In the genomic region with DNA sequence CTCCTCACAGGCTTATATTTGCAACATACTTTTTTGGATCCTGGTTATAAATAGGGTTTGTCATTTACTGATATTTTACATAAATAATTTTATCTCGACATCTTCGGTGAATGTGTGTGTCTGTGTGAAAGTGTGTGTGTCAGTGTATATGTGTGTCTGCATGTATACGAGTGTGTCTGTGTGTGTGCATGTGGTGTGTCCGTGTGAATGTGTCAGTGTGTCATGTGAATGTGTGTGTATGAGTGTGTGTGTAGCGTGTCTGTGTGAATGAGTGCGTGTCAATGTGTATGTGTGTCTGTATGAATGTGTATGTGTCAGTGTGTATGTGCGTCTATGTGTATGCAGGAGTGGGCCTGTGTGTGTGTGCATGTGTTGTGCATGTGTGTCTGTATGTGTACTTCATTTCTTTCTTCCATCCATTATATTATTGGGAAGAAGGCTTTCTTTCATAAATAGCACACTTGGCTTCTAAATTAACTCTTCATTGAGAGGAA, we compare ENCODE assay signal across 27 cellular contexts.
"Had no signal": no experiment of that assay in that cellular context is flagged by ENCODE, and none has a peak within 500 bp of the region (broad histone marks: within the 10 kb centered on the region; RNA-seq: fewer than 3 reads in every experiment).

No MANE protein-coding gene starts in this region.

- H2AFZ ChIP-seq: hepatocyte had no signal

- H3K36me3 ChIP-seq: left ventricle myocardium inferior, pancreas, prostate gland, stomach, thyroid gland, transverse colon, upper lobe of right lung, uterus had no signal

- H3K4me1 ChIP-seq: left ventricle myocardium inferior, pancreas, prostate gland, stomach, testis, thyroid gland, upper lobe of right lung, uterus had no signal

- DNase-seq: islet precursor cell; left ventricle myocardium inferior; midbrain; mucosa of descending colon; naive thymus-derived CD4-positive, alpha-beta T cell; nucleus accumbens; pancreas; posterior cingulate gyrus; retina; right cardiac atrium; stimulated activated CD4-positive, alpha-beta T cell treated with anti-CD3 and anti-CD28 coated beads, Interleukin-12 subunit alpha, Interleukin-12 subunit beta, amount 100 ng/mL, for 4 hours; stimulated activated CD4-positive, alpha-beta T cell treated with anti-CD3 and anti-CD28 coated beads, Interleukin-15, amount 100 ng/mL, for 24 hours; stimulated activated CD4-positive, alpha-beta T cell treated with anti-CD3 and anti-CD28 coated beads, Interleukin-2, amount 100 ng/mL, for 24 hours; stimulated activated CD4-positive, alpha-beta T cell treated with anti-CD3 and anti-CD28 coated beads, Interleukin-4, amount 100 ng/mL, for 1 hour; stimulated activated naive B cell treated with anti-CD40 and anti-IgM and Interleukin-4, amounts not matched to agents 10 μg/mL and 1 μg/mL and 100 μg/mL, for 72 hours; stimulated activated naive CD8-positive, alpha-beta T cell treated with anti-CD3 and anti-CD28 coated beads, Interleukin-15, Interleukin-2, amounts not matched to agents 100 U/mL and 50 U/mL, for 24 hours; stomach; testis; thyroid gland; transverse colon; upper lobe of right lung; uterus had no signal

- H3K4me2 ChIP-seq: hepatocyte had no signal

- H3K4me3 ChIP-seq: hepatocyte, left ventricle myocardium inferior, lung, mucosa of descending colon, pancreas, prostate gland, skin epidermis, stomach, testis, thyroid gland, transverse colon, upper lobe of right lung, uterus had no signal

- H3K79me2 ChIP-seq: hepatocyte had no signal

- H3K27ac ChIP-seq: hepatocyte, left ventricle myocardium inferior, pancreas, prostate gland, skin epidermis, stomach, testis, thyroid gland, transverse colon, upper lobe of right lung, uterus had no signal

- FAIRE-seq: pancreas had no signal

- H3K9me3 ChIP-seq: left ventricle myocardium inferior, mucosa of descending colon, pancreas, prostate gland, stomach, testis, thyroid gland, transverse colon, upper lobe of right lung, uterus had no signal

- ATAC-seq: mucosa of descending colon; naive thymus-derived CD4-positive, alpha-beta T cell; natural killer cell treated with Interleukin-12 subunit alpha and Interleukin-12 subunit beta and Interleukin-15 and Interleukin-18, amount 100 ng/mL, for 72 hours; pancreas; right cardiac atrium; stimulated activated naive B cell treated with anti-CD40 and anti-IgM and Interleukin-4, amounts not matched to agents 10 μg/mL and 1 μg/mL and 100 μg/mL, for 72 hours; stimulated activated naive CD8-positive, alpha-beta T cell treated with anti-CD3 and anti-CD28 coated beads, Interleukin-15, Interleukin-2, amounts not matched to agents 100 U/mL and 50 U/mL, for 24 hours; upper lobe of right lung had no signal

- H3K27me3 ChIP-seq: hepatocyte, pancreas, stomach, testis, thyroid gland, transverse colon, upper lobe of right lung, uterus had no signal
